Comparison of ENCODE assay signal across 16 cellular contexts in genomic region chr4:176383273-176384077, GRCh38.
DNase-seq lines count a peak whose midpoint lies in the region; ATAC-seq and TF ChIP-seq lines count a peak whose summit lies in the region.
"Had no signal": no experiment of that assay in that cellular context is flagged by ENCODE, and none has a peak within 500 bp of the region (broad histone marks: within the 10 kb centered on the region; RNA-seq: fewer than 3 reads in every experiment).

No MANE protein-coding gene starts in this region.

- 65 to 66% methylated on average over 8 of the region's 8 CpGs for WGBS in GM23248 (ENCODE audit: low coverage in 1 of 2, low lambda C conversion rate in 2 of 2, missing lambda C conversion rate in 2 of 2), 2 experiments

- H3K9me3 ChIP-seq in GM23248 (ENCODE audit: low read depth): no peaks in the 10 kb centered on the region
- H3K9me3 ChIP-seq: SJCRH30, stomach had no signal

- peaks cover 6% of the 10 kb centered on the region; the same call in 1 of the 2 replicates for H3K4me1 ChIP-seq in GM23248 (ENCODE audit: insufficient read depth)
- H3K4me1 ChIP-seq: SJCRH30, stomach had no signal

- H3F3A ChIP-seq in GM23248 (ENCODE audit: insufficient read depth): no peaks in the 10 kb centered on the region

- no peak overlapping the region for H3K4me2 ChIP-seq in GM23248 (ENCODE audit: unreplicated experiment)

- H3K79me2 ChIP-seq in GM23248 (ENCODE audit: insufficient read depth): no peaks in the 10 kb centered on the region

- no peaks in the 10 kb centered on the region for H3K27me3 ChIP-seq in GM23248 (replicated peaks; ENCODE audit: insufficient read depth)
- H3K27me3 ChIP-seq: SJCRH30, stomach had no signal

- peak overlapping the region; percentile 28; the same call in 1 of the 2 replicates for H2AFZ ChIP-seq in GM23248

- ATAC-seq in HG03196 (IDR thresholded peaks at IDR 0.05; ENCODE audit: unreplicated experiment): no peak

- in situ Hi-C loops in GM23248 (cut with MboI) (loop anchor here (10.0 to 25.0 kb wide), 3 partner anchors 279 to 854 kb away; no protein-coding TSS in a partner anchor), astrocyte of the spinal cord (cut with HindIII; ENCODE audit: low sequenced_read_pairs) (loop anchor here (25.0 kb wide), 1 partner anchor 404 kb away; the partner anchor contains the start of gene VEGFC)

- no peaks in the 10 kb centered on the region for H3K36me3 ChIP-seq in GM23248 (ENCODE audit: low read depth)
- H3K36me3 ChIP-seq: SJCRH30, stomach had no signal

- DNase-seq in A172 (ENCODE audit: low spot score): peak; percentile 38
- peak; percentile 71 for DNase-seq in GM23248
- DNase-seq in astrocyte of the spinal cord (ENCODE audit: low read depth, low spot score): peak; percentile 72
- peak; percentile 48 for DNase-seq in iris pigment epithelial cell (ENCODE audit: low read depth)
- DNase-seq in caudate nucleus (lab: John Stamatoyannopoulos, UW): no peak
- no peak for DNase-seq in D341Med (ENCODE audit: low spot score)
- no peak for DNase-seq in middle frontal gyrus (ENCODE audit: extremely low spot score, low spot score)
- DNase-seq: activated CD4-positive, alpha-beta T cell treated with anti-CD3 and anti-CD28 coated beads, Interleukin-2, amount 10 ng/mL, durations not matched to agents 7 days and 5 days; activated T-cell treated with anti-CD3 and anti-CD28 coated beads, Interleukin-2, amount 50 U/mL, for 1 hour; AML-193; hippocampal formation; NCI-H1105; NCI-H2227 treated with DMSO at 0.1 percent for 48 hours; SJCRH30; stomach had no signal

- no peak for TF ChIP-seq CTCF in astrocyte of the spinal cord (IDR thresholded peaks at IDR 0.05; ENCODE audit: low read depth, low read length)

- H3K27ac ChIP-seq in GM23248 (no peak overlapping the region), caudate nucleus (ENCODE audit: low read depth, low read length) (no peak overlapping the region)
- H3K27ac ChIP-seq: SJCRH30, stomach had no signal

- no peaks in the 10 kb centered on the region for H4K20me1 ChIP-seq in GM23248 (ENCODE audit: insufficient read depth)

- H3K9ac ChIP-seq in GM23248: peak overlapping the region; percentile 15; the same call in 1 of the 2 replicates

- H3K4me3 ChIP-seq in GM23248 (no peak overlapping the region), astrocyte of the spinal cord (ENCODE audit: low read depth, low read length) (no peak overlapping the region)
- H3K4me3 ChIP-seq: SJCRH30, stomach had no signal

- H3K9me2 ChIP-seq in GM23248 (ENCODE audit: insufficient read depth): no peaks in the 10 kb centered on the region

Comparison
In these comparisons a context has a peak if more than half of its experiments do, and no peak if none do; other contexts are left out.
1. DNase-seq: peak in A172 (single experiment), GM23248 (single experiment), astrocyte of the spinal cord (single experiment) and iris pigment epithelial cell (single experiment); none in caudate nucleus (0 of 61), D341Med (single experiment) and middle frontal gyrus (single experiment).